In genomic region chr3:188153498-188153948, GRCh38 we compare ENCODE assay signal across 1 cellular context.
TF ChIP-seq lines count a peak whose summit lies in the region.

No MANE protein-coding gene starts in this region.

TF ChIP-seq in HepG2, 621 proteins besides CTCF, POLR2A, EP300 and RAD21 (continued from another document and continues in another):
- TF ChIP-seq SNAPC4 (CRISPR knock-in tag; IDR thresholded peaks at IDR 0.05) (peak; percentile 76; the same call in 1 of the 2 replicates), RFXANK (CRISPR knock-in tag; IDR thresholded peaks at IDR 0.05) (peak; percentile 34; the same call in 1 of the 2 replicates), GATAD2A (CRISPR knock-in tag; IDR thresholded peaks at IDR 0.05) (peak; percentile 42; the same call in 1 of the 2 replicates), MIER3 (CRISPR knock-in tag; IDR thresholded peaks at IDR 0.05; ENCODE audit: borderline replicate concordance) (no peak), SAFB2 (CRISPR knock-in tag; IDR thresholded peaks at IDR 0.05; ENCODE audit: borderline replicate concordance, low read depth) (no peak), ZNF142 (CRISPR knock-in tag; IDR thresholded peaks at IDR 0.05) (peak; percentile 54; the same call in 1 of the 2 replicates), HOMEZ (CRISPR knock-in tag; IDR thresholded peaks at IDR 0.05; ENCODE audit: low read depth) (peak; percentile 64), RNF219 (CRISPR knock-in tag; IDR thresholded peaks at IDR 0.05) (no peak), REL (CRISPR knock-in tag; conservative IDR thresholded peaks at IDR 0.05) (peak; percentile 62; the same call in 1 of the 2 replicates), PITX1 (CRISPR knock-in tag; IDR thresholded peaks at IDR 0.05) (0 out of 2 replicates have a peak, but pooled peaks have one; percentile 19), NRL (CRISPR knock-in tag; IDR thresholded peaks at IDR 0.05; ENCODE audit: borderline replicate concordance) (0 out of 2 replicates have a peak, but pooled peaks have one; percentile 32), KDM3A (CRISPR knock-in tag; IDR thresholded peaks at IDR 0.05; ENCODE audit: low read depth) (peak; percentile 26; the same call in 1 of the 2 replicates), FOXO1 (CRISPR knock-in tag; IDR thresholded peaks at IDR 0.05) (peak; percentile 26; the same call in 1 of the 2 replicates), MXD1 (CRISPR knock-in tag; IDR thresholded peaks at IDR 0.05) (peak; percentile 37; the same call in 1 of the 2 replicates), KDM2A (CRISPR knock-in tag; IDR thresholded peaks at IDR 0.05; ENCODE audit: borderline replicate concordance, low read depth) (peak; percentile 66), TFDP2 (CRISPR knock-in tag; IDR thresholded peaks at IDR 0.05) (peak; percentile 60; the same call in 1 of the 2 replicates), DMAP1 (CRISPR knock-in tag; IDR thresholded peaks at IDR 0.05) (peak; percentile 33; the same call in 1 of the 2 replicates), ZNF333 (CRISPR knock-in tag; IDR thresholded peaks at IDR 0.05; ENCODE audit: borderline replicate concordance) (peak; percentile 41; the same call in 1 of the 2 replicates), CHD2 (IDR thresholded peaks at IDR 0.05; ENCODE audit: low read depth, low read length) (peak; percentile 68), ZNF567 (CRISPR knock-in tag; IDR thresholded peaks at IDR 0.05; ENCODE audit: borderline replicate concordance) (no peak), ZNF709 (CRISPR knock-in tag; IDR thresholded peaks at IDR 0.05) (peak; percentile 60; the same call in 1 of the 2 replicates), THRA (CRISPR knock-in tag; IDR thresholded peaks at IDR 0.05; ENCODE audit: borderline replicate concordance) (0 out of 2 replicates have a peak, but pooled peaks have one; percentile 17), SRF (IDR thresholded peaks at IDR 0.05; ENCODE audit: low read depth, low read length) (peak; percentile 93), ZNF275 (CRISPR knock-in tag; IDR thresholded peaks at IDR 0.05; ENCODE audit: borderline replicate concordance) (no peak), RAD51 (IDR thresholded peaks at IDR 0.05; ENCODE audit: borderline replicate concordance) (no peak), BHLHE40 (IDR thresholded peaks at IDR 0.05; ENCODE audit: low read length) (peak; percentile 80), FOXK2 (IDR thresholded peaks at IDR 0.05) (no peak), ZNF431 (CRISPR knock-in tag; IDR thresholded peaks at IDR 0.05; ENCODE audit: borderline replicate concordance, low read depth) (no peak), ZNF704 (CRISPR knock-in tag; IDR thresholded peaks at IDR 0.05; ENCODE audit: borderline replicate concordance) (0 out of 2 replicates have a peak, but pooled peaks have one; percentile 8), E2F2 (CRISPR knock-in tag; IDR thresholded peaks at IDR 0.05; ENCODE audit: borderline replicate concordance) (no peak)
